Comparison of ENCODE assay signal across 15 cellular contexts in genomic region chr22:49693416-49693815, GRCh38.
DNase-seq lines count a peak whose midpoint lies in the region; ATAC-seq and TF ChIP-seq lines count a peak whose summit lies in the region.
"Had no signal": no experiment of that assay in that cellular context is flagged by ENCODE, and none has a peak within 500 bp of the region (broad histone marks: within the 10 kb centered on the region; RNA-seq: fewer than 3 reads in every experiment).

No MANE protein-coding gene starts in this region.

- H3K9me3 Mint-ChIP-seq in CD8-positive, alpha-beta T cell: peaks cover 10% of the 10 kb centered on the region
- peaks cover 14% of the 10 kb centered on the region for H3K9me3 Mint-ChIP-seq in stimulated activated naive CD8-positive, alpha-beta T cell treated with anti-CD3 and anti-CD28 coated beads, Interleukin-15, Interleukin-2, amounts not matched to agents 100 ng/mL and 50 ng/mL, for 24 hours

- H3K36me3 ChIP-seq in CD8-positive, alpha-beta T cell (ENCODE audit: insufficient read depth, low read length): no peaks in the 10 kb centered on the region
- no peaks in the 10 kb centered on the region for H3K36me3 ChIP-seq in PC-3 (ENCODE audit: low read depth, low read length)
- H3K36me3 ChIP-seq: Peyer's patch had no signal

- peaks cover 10% of the 10 kb centered on the region for H3K4me1 ChIP-seq in CD8-positive, alpha-beta T cell (ENCODE audit: insufficient read depth, low read length)
- no peaks in the 10 kb centered on the region for H3K4me1 ChIP-seq in PC-3 (ENCODE audit: insufficient read depth, low read length)
- H3K4me1 ChIP-seq: Peyer's patch had no signal

- H3K36me3 Mint-ChIP-seq in CD8-positive, alpha-beta T cell: no peaks in the 10 kb centered on the region
- H3K36me3 Mint-ChIP-seq in stimulated activated naive CD8-positive, alpha-beta T cell treated with anti-CD3 and anti-CD28 coated beads, Interleukin-15, Interleukin-2, amounts not matched to agents 100 ng/mL and 50 ng/mL, for 24 hours (ENCODE audit: low read depth): no peaks in the 10 kb centered on the region

- CTCF ChIA-PET in CD8-positive, alpha-beta T cell (lab: Charles Lee): interaction anchor here (0.7 kb wide), 1 partner anchor 9 kb away, joined by 3 read pairs; no protein-coding TSS in a partner anchor
- CTCF ChIA-PET in PC-3 (lab: Charles Lee): no interaction called here

- no peak for ATAC-seq in CD8-positive, alpha-beta T cell
- ATAC-seq in PC-3: no peak

- no TSS peak for BruUV-seq in PC-3 (replicated peaks; lab: Mats Ljungman, UMichigan)

- no peak overlapping the region for H3K4me3 Mint-ChIP-seq in CD8-positive, alpha-beta T cell
- no peak overlapping the region for H3K4me3 Mint-ChIP-seq in stimulated activated naive CD8-positive, alpha-beta T cell treated with anti-CD3 and anti-CD28 coated beads, Interleukin-15, Interleukin-2, amounts not matched to agents 100 ng/mL and 50 ng/mL, for 24 hours

- no peak for TF ChIP-seq CTCF in CD8-positive, alpha-beta T cell (IDR thresholded peaks at IDR 0.05)
- TF ChIP-seq CTCF in PC-3 (conservative IDR thresholded peaks at IDR 0.05; ENCODE audit: low read depth, low read length): no peak

- H3K4me1 Mint-ChIP-seq in CD8-positive, alpha-beta T cell (ENCODE audit: low read depth): no peaks in the 10 kb centered on the region
- H3K4me1 Mint-ChIP-seq in stimulated activated naive CD8-positive, alpha-beta T cell treated with anti-CD3 and anti-CD28 coated beads, Interleukin-15, Interleukin-2, amounts not matched to agents 100 ng/mL and 50 ng/mL, for 24 hours (ENCODE audit: low read depth): no peaks in the 10 kb centered on the region

- H3K9me3 ChIP-seq in CD8-positive, alpha-beta T cell (ENCODE audit: low read length): no peaks in the 10 kb centered on the region
- H3K9me3 ChIP-seq in PC-3 (ENCODE audit: low read length): no peaks in the 10 kb centered on the region
- H3K9me3 ChIP-seq: Peyer's patch had no signal

- H4K20me1 ChIP-seq in PC-3 (ENCODE audit: low read length): no peaks in the 10 kb centered on the region

- no peak for DNase-seq in CD8-positive, alpha-beta T cell
- DNase-seq in RPMI8226 (peak; percentile 30), mesenteric fat pad (ENCODE audit: low spot score) (peak; percentile 60), SKM-1 (lab: John Stamatoyannopoulos, UW; ENCODE audit: unreplicated experiment) (no peak), PC-3 (no peak)
- DNase-seq in activated CD4-positive, alpha-beta T cell treated with anti-CD3 and anti-CD28 coated beads for 1 hour: no peak
- DNase-seq: KBM-7, NCI-H1436 treated with DMSO at 0.1 percent for 48 hours, NCI-H2081 treated with DMSO at 0.1 percent for 48 hours, NCI-H2227 treated with DMSO at 0.1 percent for 48 hours, NCI-H524, Peyer's patch, Right ventricle myocardium superior had no signal

- no peaks in the 10 kb centered on the region for H3K27me3 ChIP-seq in CD8-positive, alpha-beta T cell (ENCODE audit: insufficient read depth, low read length)
- peaks cover 48% of the 10 kb centered on the region for H3K27me3 ChIP-seq in PC-3 (ENCODE audit: low read length)
- H3K27me3 ChIP-seq: Peyer's patch had no signal

- H2AFZ ChIP-seq in PC-3 (ENCODE audit: low read length): no peak overlapping the region

- peak overlapping the region; percentile 37 for H3K27ac Mint-ChIP-seq in CD8-positive, alpha-beta T cell
- peak overlapping the region; percentile 8 for H3K27ac Mint-ChIP-seq in stimulated activated naive CD8-positive, alpha-beta T cell treated with anti-CD3 and anti-CD28 coated beads, Interleukin-15, Interleukin-2, amounts not matched to agents 100 ng/mL and 50 ng/mL, for 24 hours

- H3K27me3 Mint-ChIP-seq in CD8-positive, alpha-beta T cell (ENCODE audit: low read depth): peaks cover 13% of the 10 kb centered on the region
- no peaks in the 10 kb centered on the region for H3K27me3 Mint-ChIP-seq in stimulated activated naive CD8-positive, alpha-beta T cell treated with anti-CD3 and anti-CD28 coated beads, Interleukin-15, Interleukin-2, amounts not matched to agents 100 ng/mL and 50 ng/mL, for 24 hours

- H3K4me2 ChIP-seq in PC-3 (ENCODE audit: low read length): no peak overlapping the region

- no peaks in the 10 kb centered on the region for H3F3A ChIP-seq in PC-3 (ENCODE audit: low read length, unreplicated experiment)

- intact Hi-C loops in CD8-positive, alpha-beta T cell (cut with DNase I, micrococcal nuclease): no loop called here
- intact Hi-C loops in PC-3 (cut with micrococcal nuclease): no loop called here

- POLR2A ChIA-PET in CD8-positive, alpha-beta T cell (lab: Charles Lee): interaction anchor here (0.6 kb wide), 1 partner anchor 739 kb away, joined by 3 read pairs; no protein-coding TSS in a partner anchor
- POLR2A ChIA-PET in PC-3 (lab: Charles Lee; ENCODE audit: unreplicated experiment): no interaction called here

- H3K27ac ChIP-seq in CD8-positive, alpha-beta T cell (ENCODE audit: low read depth, low read length): no peak overlapping the region
- no peak overlapping the region for H3K27ac ChIP-seq in PC-3 (ENCODE audit: low read length)
- H3K27ac ChIP-seq: Peyer's patch, SK-N-MC had no signal

- no peak overlapping the region for H3K9ac ChIP-seq in PC-3 (ENCODE audit: low read length)

- no peaks in the 10 kb centered on the region for H3K9me2 ChIP-seq in PC-3 (replicated peaks; ENCODE audit: low read length)

- no peak overlapping the region for H3K4me3 ChIP-seq in CD8-positive, alpha-beta T cell (ENCODE audit: low read depth, low read length)
- H3K4me3 ChIP-seq in PC-3 (ENCODE audit: low read length): no peak overlapping the region
- H3K4me3 ChIP-seq: Peyer's patch, SK-N-MC had no signal

- no peaks in the 10 kb centered on the region for H3K79me2 ChIP-seq in PC-3 (ENCODE audit: low read length)

Comparison
In these comparisons a context has a peak if more than half of its experiments do, and no peak if none do; other contexts are left out.
1. DNase-seq: peak in RPMI8226 (single experiment) and mesenteric fat pad (single experiment); none in CD8-positive, alpha-beta T cell (0 of 7), activated CD4-positive, alpha-beta T cell treated with anti-CD3 and anti-CD28 coated beads for 1 hour (single experiment), SKM-1 (single experiment) and PC-3 (single experiment).